ENCODE assay signal across 8 cellular contexts in genomic region chr5:53779541-53779981, GRCh38.
A peak's percentile ranks its signal among the peaks of the same experiment; 100 is the strongest.
DNase-seq lines count a peak whose midpoint lies in the region; ATAC-seq, FAIRE-seq and TF ChIP-seq lines count a peak whose summit lies in the region.

No MANE protein-coding gene starts in this region.

- H3K9me3 ChIP-seq in A673 (ENCODE audit: low read depth, low read length, poor library complexity, severe bottlenecking), result no peaks in the 10 kb centered on the region

- DNase-seq in A673 (ENCODE audit: low spot score) (peak; percentile 5), GM19239 (ENCODE audit: insufficient read length, low spot score) (no peak), HT1080 (ENCODE audit: low read depth) (peak; percentile 90), epithelial cell of prostate (ENCODE audit: low read depth, low spot score) (no peak), T-helper 9 cell (no peak)
- DNase-seq in activated CD4-positive, CD25-positive, alpha-beta regulatory T cell (lab: John Stamatoyannopoulos, UW), result no peak
- no peak for DNase-seq in stimulated activated naive CD4-positive, alpha-beta T cell (lab: John Stamatoyannopoulos, UW)

- no peak overlapping the region for H3K4me3 ChIP-seq in A673 (ENCODE audit: low read depth, low read length, poor library complexity, severe bottlenecking)

- H3K27ac ChIP-seq in A673 (ENCODE audit: low read depth, low read length, poor library complexity, severe bottlenecking) (no peak overlapping the region), epithelial cell of prostate (peak overlapping the region; percentile 29)

- no TSS peak for BruUV-seq in A673 (replicated peaks; lab: Mats Ljungman, UMichigan)

- H3K36me3 ChIP-seq in A673 (ENCODE audit: insufficient read depth, low read length, poor library complexity, severe bottlenecking), result no peaks in the 10 kb centered on the region

- no peak for TF ChIP-seq CTCF in A673 (conservative IDR thresholded peaks at IDR 0.05; ENCODE audit: low read depth, low read length)

- no peaks in the 10 kb centered on the region for H3K4me1 ChIP-seq in A673 (ENCODE audit: insufficient read depth, low read length, poor library complexity, severe bottlenecking)

- no peak for ATAC-seq in HG03095 (IDR thresholded peaks at IDR 0.05; ENCODE audit: unreplicated experiment)

- intact Hi-C loops in A673 (cut with micrococcal nuclease; ENCODE audit: unreplicated experiment), result no loop called here

- POLR2A ChIA-PET in A673 (lab: Charles Lee; ENCODE audit: low non-redundant PET), result no interaction called here

- peak; percentile 42 for FAIRE-seq in GM19239 (lab: Jason Lieb, UNC)

- CTCF ChIA-PET in A673 (lab: Charles Lee), result interaction anchor here (0.5 kb wide), 1 partner anchor 44 kb away, joined by 4 read pairs; no protein-coding TSS in a partner anchor

- H3K27me3 ChIP-seq in A673 (replicated peaks; ENCODE audit: insufficient read depth, low read depth, low read length, poor library complexity), result no peaks in the 10 kb centered on the region

Comparison
In these comparisons a context has a peak if more than half of its experiments do, and no peak if none do; other contexts are left out.
1. DNase-seq: peak in A673 (single experiment) and HT1080 (single experiment); none in GM19239 (single experiment), epithelial cell of prostate (single experiment), activated CD4-positive, CD25-positive, alpha-beta regulatory T cell (0 of 4), T-helper 9 cell (single experiment) and stimulated activated naive CD4-positive, alpha-beta T cell (0 of 6).